ENCODE assay signal across 8 cellular contexts in genomic region chr11:75352417-75353206, GRCh38. TPM values are rescaled to one million over a fixed set of nuclear protein-coding genes. Genes with fewer than 3 reads are reported as not detected.
A peak's percentile ranks its signal among the peaks of the same experiment; 100 is the strongest.
DNase-seq lines count a peak whose midpoint lies in the region; ATAC-seq and TF ChIP-seq lines count a peak whose summit lies in the region.

No MANE protein-coding gene starts in this region.

- DNase-seq in IMR-90 (no peak), immature natural killer cell (peak in 1 of 3 donors; percentile 75)
- DNase-seq in stimulated activated naive CD8-positive, alpha-beta T cell treated with anti-CD3 and anti-CD28 coated beads, Interleukin-15, amount 100 ng/mL, for 72 hours = no peak
- no peak for DNase-seq in effector CD4-positive, alpha-beta T cell

- no peak overlapping the region; the same call in 1 of the 2 replicates for H2AK5ac ChIP-seq in IMR-90 (ENCODE audit: low read depth, low read length)

- TF ChIP-seq RAD21 in IMR-90 (IDR thresholded peaks at IDR 0.05; ENCODE audit: low read length) = no peak

- H3K56ac ChIP-seq in IMR-90 (ENCODE audit: extremely low read depth, insufficient read depth, low read length) = no peak overlapping the region

- POLR2A ChIA-PET in IMR-90 (lab: Charles Lee; ENCODE audit: unreplicated experiment) = no interaction called here

- peak overlapping the region; percentile 8 for H2AK9ac ChIP-seq in IMR-90 (replicated peaks; ENCODE audit: low read depth, low read length, poor library complexity)

- H2BK120ac ChIP-seq in IMR-90 (ENCODE audit: low read depth, low read length) = no peak overlapping the region

- H3K36me3 ChIP-seq in IMR-90 (ENCODE audit: control insufficient read depth, insufficient read depth, low read length) = no peaks in the 10 kb centered on the region

- peaks cover 19% of the 10 kb centered on the region for H3K9me1 ChIP-seq in IMR-90 (ENCODE audit: insufficient read depth, low read length)

- peak overlapping the region; percentile 89 for H3K4me3 Mint-ChIP-seq in activated naive CD4-positive, alpha-beta T cell treated with anti-CD3 and anti-CD28 coated beads, Interleukin-2, amount 50 U/mL, for 24 hours
- H3K4me3 Mint-ChIP-seq in immature natural killer cell = peak overlapping the region; percentile 89 to 95 (median 93)
- peak overlapping the region; percentile 94 to 95 for H3K4me3 Mint-ChIP-seq in stimulated activated naive CD8-positive, alpha-beta T cell treated with anti-CD3 and anti-CD28 coated beads, Interleukin-15, amount 100 ng/mL, for 72 hours

- H3K14ac ChIP-seq in IMR-90 (replicated peaks; ENCODE audit: low read depth, low read length) = no peak overlapping the region

- peak overlapping the region; percentile 96 for H2AFZ ChIP-seq in IMR-90 (replicated peaks; ENCODE audit: low read length, poor library complexity)

- peak overlapping the region; percentile 68 for H3K4me3 ChIP-seq in IMR-90 (ENCODE audit: insufficient read depth, low read depth, low read length)

- intact Hi-C loops in IMR-90 (cut with micrococcal nuclease) = no loop called here

- H4K20me1 ChIP-seq in IMR-90 (ENCODE audit: insufficient read depth, low read length) = peaks cover 11% of the 10 kb centered on the region; the same call in 1 of the 2 replicates

- peak overlapping the region; percentile 44; the same call in 1 of the 2 replicates for H3K4ac ChIP-seq in IMR-90 (ENCODE audit: low read depth, low read length)

- dilution Hi-C loops in IMR-90 (cut with HindIII; ENCODE audit: low sequenced_read_pairs, unreplicated experiment) = no loop called here

- TF ChIP-seq CTCF in C4-2B (conservative IDR thresholded peaks at IDR 0.05) = no peak
- no peak for TF ChIP-seq CTCF in IMR-90 (conservative IDR thresholded peaks at IDR 0.05; ENCODE audit: low read depth, low read length)

- H2BK15ac ChIP-seq in IMR-90 (ENCODE audit: low read depth, low read length) = no peak overlapping the region

- peaks cover 71% of the 10 kb centered on the region for H3K4me1 Mint-ChIP-seq in activated naive CD4-positive, alpha-beta T cell treated with anti-CD3 and anti-CD28 coated beads, Interleukin-2, amount 50 U/mL, for 24 hours
- H3K4me1 Mint-ChIP-seq in immature natural killer cell = peaks cover 57 to 58% of the 10 kb centered on the region in 2 donors
- peaks cover 70% of the 10 kb centered on the region for H3K4me1 Mint-ChIP-seq in stimulated activated naive CD8-positive, alpha-beta T cell treated with anti-CD3 and anti-CD28 coated beads, Interleukin-15, amount 100 ng/mL, for 72 hours

- H3K23ac ChIP-seq in IMR-90 (ENCODE audit: low read depth, low read length) = no peak overlapping the region

- no peak overlapping the region for H2BK20ac ChIP-seq in IMR-90 (ENCODE audit: low read depth, low read length)

- peaks cover 7% of the 10 kb centered on the region for H3K27me3 ChIP-seq in IMR-90 (ENCODE audit: control insufficient read depth, insufficient read depth, low read length)

- no peaks in the 10 kb centered on the region for H3K27me3 Mint-ChIP-seq in activated naive CD4-positive, alpha-beta T cell treated with anti-CD3 and anti-CD28 coated beads, Interleukin-2, amount 50 U/mL, for 24 hours
- peaks cover 16 to 31% (median 23%) of the 10 kb centered on the region in 3 donors for H3K27me3 Mint-ChIP-seq in immature natural killer cell (ENCODE audit: low read depth in 3 of 3)
- no peaks in the 10 kb centered on the region for H3K27me3 Mint-ChIP-seq in stimulated activated naive CD8-positive, alpha-beta T cell treated with anti-CD3 and anti-CD28 coated beads, Interleukin-15, amount 100 ng/mL, for 72 hours

- peak overlapping the region; percentile 92; the same call in 1 of the 2 replicates for H3K4me2 ChIP-seq in IMR-90 (ENCODE audit: low read depth, low read length)

- no peak overlapping the region for H4K91ac ChIP-seq in IMR-90 (ENCODE audit: insufficient read depth, low read depth, low read length)

- peaks cover 32% of the 10 kb centered on the region for H3K4me1 ChIP-seq in IMR-90 (ENCODE audit: control insufficient read depth, insufficient read depth, low read length)

- no peaks in the 10 kb centered on the region for H3K9me3 ChIP-seq in IMR-90 (ENCODE audit: control insufficient read depth, insufficient read depth, low read length)

- peaks cover 0 to 19% of the 10 kb centered on the region in 2 experiments; a peak in 2 of 4 replicates for H3K79me1 ChIP-seq in IMR-90 (ENCODE audit: low read depth in 1 of 2, low read length in 2 of 2)

- no peak for ATAC-seq in IMR-90 (ENCODE audit: low read depth)
- no peak for ATAC-seq in stimulated activated naive CD8-positive, alpha-beta T cell treated with anti-CD3 and anti-CD28 coated beads, Interleukin-15, amount 100 ng/mL, for 72 hours
- no peak for ATAC-seq in HG02981 (IDR thresholded peaks at IDR 0.05; ENCODE audit: unreplicated experiment)
- ATAC-seq in HG02610 (IDR thresholded peaks at IDR 0.05; ENCODE audit: unreplicated experiment) = no peak

- CTCF ChIA-PET in IMR-90 (lab: Yijun Ruan, JAX) = no interaction called here

- H4K5ac ChIP-seq in IMR-90 (ENCODE audit: low read depth, low read length) = no peak overlapping the region; the same call in 1 of the 2 replicates

- H3K9ac ChIP-seq in IMR-90 (ENCODE audit: low read depth, low read length) = peak overlapping the region; percentile 65; the same call in 1 of the 2 replicates

- H2BK5ac ChIP-seq in IMR-90 (ENCODE audit: low read depth, low read length, poor library complexity, severe bottlenecking) = no peak overlapping the region

- peak overlapping the region; percentile 94 for H3K27ac ChIP-seq in C4-2B
- H3K27ac ChIP-seq in IMR-90 (ENCODE audit: insufficient read depth, low read length) = no peak overlapping the region

- no peak overlapping the region for H4K8ac ChIP-seq in IMR-90 (ENCODE audit: low read depth in 2 of 2, low read length in 2 of 2)

- no peak for TF ChIP-seq POLR2A in IMR-90 (IDR thresholded peaks at IDR 0.05; ENCODE audit: low read depth, low read length)

- 18% methylated on average over 5 of the region's 12 CpGs; no CpG with 5 or more reads in 1 of the 2 experiments for WGBS in IMR-90 (ENCODE audit: extremely low coverage in 2 of 2, insufficient read length in 1 of 2), 2 experiments

- BruUV-seq in IMR-90 (replicated peaks; lab: Mats Ljungman, UMichigan) = no TSS peak

- H3K18ac ChIP-seq in IMR-90 (ENCODE audit: low read depth, low read length) = no peak overlapping the region

- peak overlapping the region; percentile 76 for H3K27ac Mint-ChIP-seq in activated naive CD4-positive, alpha-beta T cell treated with anti-CD3 and anti-CD28 coated beads, Interleukin-2, amount 50 U/mL, for 24 hours
- peak overlapping the region; percentile 89 to 98 (median 95) for H3K27ac Mint-ChIP-seq in immature natural killer cell
- peak overlapping the region; percentile 90 to 97 for H3K27ac Mint-ChIP-seq in stimulated activated naive CD8-positive, alpha-beta T cell treated with anti-CD3 and anti-CD28 coated beads, Interleukin-15, amount 100 ng/mL, for 72 hours

- no peaks in the 10 kb centered on the region for H3K36me3 Mint-ChIP-seq in activated naive CD4-positive, alpha-beta T cell treated with anti-CD3 and anti-CD28 coated beads, Interleukin-2, amount 50 U/mL, for 24 hours
- H3K36me3 Mint-ChIP-seq in immature natural killer cell = peaks cover 0 to 4% (median 3%) of the 10 kb centered on the region in 3 donors

- H3K9me3 Mint-ChIP-seq in activated naive CD4-positive, alpha-beta T cell treated with anti-CD3 and anti-CD28 coated beads, Interleukin-2, amount 50 U/mL, for 24 hours = no peaks in the 10 kb centered on the region
- peaks cover 0 to 2% (median 0%) of the 10 kb centered on the region in 6 donors for H3K9me3 Mint-ChIP-seq in immature natural killer cell
- H3K9me3 Mint-ChIP-seq in stimulated activated naive CD8-positive, alpha-beta T cell treated with anti-CD3 and anti-CD28 coated beads, Interleukin-15, amount 100 ng/mL, for 72 hours = no peaks in the 10 kb centered on the region

- in situ Hi-C loops in IMR-90 (cut with MboI; ENCODE audit: low sequenced_read_pairs) = no loop called here

TF ChIP-seq in IMR-90, 13 proteins besides CTCF, POLR2A, EP300 and RAD21:
- no peak for TF ChIP-seq RFX5 (IDR thresholded peaks at IDR 0.05; ENCODE audit: low read depth, low read length)
- TF ChIP-seq CEBPB (IDR thresholded peaks at IDR 0.05; ENCODE audit: low read depth, low read length) = no peak
- TF ChIP-seq FOS (IDR thresholded peaks at IDR 0.05; ENCODE audit: low read depth, low read length) = no peak
- TF ChIP-seq BHLHE40 (IDR thresholded peaks at IDR 0.05; ENCODE audit: low read depth, low read length) = no peak
- no peak for TF ChIP-seq RCOR1 (IDR thresholded peaks at IDR 0.05; ENCODE audit: insufficient replicate concordance, low read length)
- no peak for TF ChIP-seq SMC3 (IDR thresholded peaks at IDR 0.05; ENCODE audit: low read depth, low read length)

RNA-seq across cellular contexts. Expression of gene ARRB1, which starts 1.2 kb away (rescaled TPM):
- 13.1 and 17.4 TPM in 2 replicates for total RNA-seq in IMR-90 (2012; rRNA removed)
- polyA plus RNA-seq in IMR-90 (2012; rRNA removed) (11.0 and 11.4 TPM in 2 replicates), immature natural killer cell (10 to 100 TPM; 28.7 to 51.1 (median 41.5) TPM)
- polyA plus RNA-seq in IMR-90 (2012; cell fraction: cytosol; rRNA removed) = 11.9 and 16.6 TPM in 2 replicates
- 9.6 and 12.8 TPM in 2 replicates for polyA plus RNA-seq in IMR-90 (2012; cell fraction: nucleus; rRNA removed; ENCODE audit: low replicate concordance)

RNA-seq across cellular contexts. Expression of gene RPS3, which starts 46.7 kb away (rescaled TPM):
- 2,360 and 3,444 TPM in 2 replicates for total RNA-seq in IMR-90 (2012; rRNA removed)
- polyA plus RNA-seq in IMR-90 (2012; rRNA removed) (2,477 and 2,872 TPM in 2 replicates), immature natural killer cell (1,000 to 10,000 TPM; 2,605 to 4,768 (median 2,974) TPM)
- 2,410 and 4,196 TPM in 2 replicates for polyA plus RNA-seq in IMR-90 (2012; cell fraction: cytosol; rRNA removed)
- polyA plus RNA-seq in IMR-90 (2012; cell fraction: nucleus; rRNA removed; ENCODE audit: low replicate concordance) = 593 and 1,092 TPM in 2 replicates
